In genomic region chr17:39002991-39003715, GRCh38 we compare ENCODE assay signal across 1 cellular context.
TF ChIP-seq lines count a peak whose summit lies in the region.

No MANE protein-coding gene starts in this region.

TF ChIP-seq in K562, 482 proteins besides CTCF, POLR2A, EP300 and RAD21 (continued from another document and continues in another):
- TF ChIP-seq PBX2 (CRISPR knock-in tag; IDR thresholded peaks at IDR 0.05; ENCODE audit: low read depth): no peak
- TF ChIP-seq PBX2 (tag; conservative IDR thresholded peaks at IDR 0.05; ENCODE audit: low read depth): peak; percentile 69
- TF ChIP-seq PHTF2 (CRISPR knock-in tag; IDR thresholded peaks at IDR 0.05): no peak
- peak; percentile 26; the same call in 1 of the 2 replicates for TF ChIP-seq ZEB2 (IDR thresholded peaks at IDR 0.05)
- no peak for TF ChIP-seq DLX4 (CRISPR knock-in tag; IDR thresholded peaks at IDR 0.05)
- peak; percentile 57 to 65; a peak in 3 of 4 replicates for TF ChIP-seq MLLT1 (IDR thresholded peaks at IDR 0.05)
- TF ChIP-seq ZNF212 (CRISPR knock-in tag; IDR thresholded peaks at IDR 0.05): no peak
- no peak for TF ChIP-seq BRF1 (IDR thresholded peaks at IDR 0.05; ENCODE audit: borderline replicate concordance, extremely low read depth, insufficient read length)
- peak; percentile 66 for TF ChIP-seq TOE1 (IDR thresholded peaks at IDR 0.05; ENCODE audit: borderline replicate concordance)
- no peak for TF ChIP-seq TOE1 (CRISPR knock-in tag; IDR thresholded peaks at IDR 0.05; ENCODE audit: borderline replicate concordance, low read depth)
- TF ChIP-seq HCFC1 (IDR thresholded peaks at IDR 0.05; ENCODE audit: low read depth, low read length): no peak
- no peak for TF ChIP-seq RUNX1 (IDR thresholded peaks at IDR 0.05; ENCODE audit: low read depth)
- TF ChIP-seq ZFX (CRISPR knock-in tag; IDR thresholded peaks at IDR 0.05): peak; percentile 28; the same call in 1 of the 2 replicates
- peak; percentile 66 for TF ChIP-seq L3MBTL2 (IDR thresholded peaks at IDR 0.05)
- TF ChIP-seq ARID2 (IDR thresholded peaks at IDR 0.05): no peak
- no peak for TF ChIP-seq ZNF77 (CRISPR knock-in tag; IDR thresholded peaks at IDR 0.05)
- TF ChIP-seq CSDE1 (IDR thresholded peaks at IDR 0.05): no peak; a peak in 1 of 4 replicates
- no peak for TF ChIP-seq HDGF (IDR thresholded peaks at IDR 0.05)
- no peak for TF ChIP-seq ZNF324 (CRISPR knock-in tag; IDR thresholded peaks at IDR 0.05)
- 0 out of 2 replicates have a peak, but pooled peaks have one; percentile 17 for TF ChIP-seq EHMT2 (IDR thresholded peaks at IDR 0.05)
- TF ChIP-seq ZBTB9 (CRISPR knock-in tag; IDR thresholded peaks at IDR 0.05): no peak; the same call in 1 of the 2 replicates
- no peak for TF ChIP-seq REST (CRISPR knock-in tag; IDR thresholded peaks at IDR 0.05; ENCODE audit: low read depth)
- no peak for TF ChIP-seq RBM15 (IDR thresholded peaks at IDR 0.05; ENCODE audit: insufficient read depth, low read length)
- no peak for TF ChIP-seq BRD4 (IDR thresholded peaks at IDR 0.05)
- TF ChIP-seq NR2F6 (CRISPR knock-in tag; IDR thresholded peaks at IDR 0.05): no peak
- TF ChIP-seq PHB (CRISPR knock-in tag; IDR thresholded peaks at IDR 0.05): no peak
- peak; percentile 56 for TF ChIP-seq EP400 (IDR thresholded peaks at IDR 0.05)
- TF ChIP-seq SAFB2 (IDR thresholded peaks at IDR 0.05; ENCODE audit: borderline replicate concordance, low read depth, low read length, severe bottlenecking): no peak
- no peak for TF ChIP-seq ZNF717 (CRISPR knock-in tag; IDR thresholded peaks at IDR 0.05)
- TF ChIP-seq LARP7 (IDR thresholded peaks at IDR 0.05): peak; percentile 45; the same call in 1 of the 2 replicates
- TF ChIP-seq SOX6 (IDR thresholded peaks at IDR 0.05): peak; percentile 49; the same call in 1 of the 2 replicates
- TF ChIP-seq TAL1 (IDR thresholded peaks at IDR 0.05): peak; percentile 22; the same call in 1 of the 2 replicates
- no peak for TF ChIP-seq GMEB1 (CRISPR knock-in tag; IDR thresholded peaks at IDR 0.05)
- peak; percentile 56 for TF ChIP-seq ZFP36 (IDR thresholded peaks at IDR 0.05; ENCODE audit: low read depth, low read length, partially characterized antibody)
- peak; percentile 28 for TF ChIP-seq TAF1 (IDR thresholded peaks at IDR 0.05; ENCODE audit: control insufficient read depth, extremely low read depth, insufficient read depth, low read length, severe bottlenecking)
- peak; percentile 18; the same call in 1 of the 2 replicates for TF ChIP-seq HDAC2 (IDR thresholded peaks at IDR 0.05)
- peak; percentile 85 for TF ChIP-seq THRB (CRISPR knock-in tag; conservative IDR thresholded peaks at IDR 0.05)
- TF ChIP-seq CREM (IDR thresholded peaks at IDR 0.05; ENCODE audit: low read depth): peak; percentile 93
- peak; percentile 95 for TF ChIP-seq ELF4 (CRISPR knock-in tag; IDR thresholded peaks at IDR 0.05)
- no peak; the same call in 1 of the 2 replicates for TF ChIP-seq NCOR1 (IDR thresholded peaks at IDR 0.05)
- TF ChIP-seq ZNF318 (IDR thresholded peaks at IDR 0.05; ENCODE audit: borderline replicate concordance in 1 of 2, low read depth in 1 of 2): peak in 1 of 2 experiments; percentile 67; a peak in 2 of 4 replicates
- no peak for TF ChIP-seq ZKSCAN8 (CRISPR knock-in tag; IDR thresholded peaks at IDR 0.05)
